Comparison of ENCODE assay signal across 1 cellular context in genomic region chrX:110318664-110318968, GRCh38.
TF ChIP-seq lines count a peak whose summit lies in the region.

No MANE protein-coding gene starts in this region.

TF ChIP-seq in GM23338, 12 proteins besides CTCF, POLR2A, EP300 and RAD21:
- TF ChIP-seq, protein P1, sequence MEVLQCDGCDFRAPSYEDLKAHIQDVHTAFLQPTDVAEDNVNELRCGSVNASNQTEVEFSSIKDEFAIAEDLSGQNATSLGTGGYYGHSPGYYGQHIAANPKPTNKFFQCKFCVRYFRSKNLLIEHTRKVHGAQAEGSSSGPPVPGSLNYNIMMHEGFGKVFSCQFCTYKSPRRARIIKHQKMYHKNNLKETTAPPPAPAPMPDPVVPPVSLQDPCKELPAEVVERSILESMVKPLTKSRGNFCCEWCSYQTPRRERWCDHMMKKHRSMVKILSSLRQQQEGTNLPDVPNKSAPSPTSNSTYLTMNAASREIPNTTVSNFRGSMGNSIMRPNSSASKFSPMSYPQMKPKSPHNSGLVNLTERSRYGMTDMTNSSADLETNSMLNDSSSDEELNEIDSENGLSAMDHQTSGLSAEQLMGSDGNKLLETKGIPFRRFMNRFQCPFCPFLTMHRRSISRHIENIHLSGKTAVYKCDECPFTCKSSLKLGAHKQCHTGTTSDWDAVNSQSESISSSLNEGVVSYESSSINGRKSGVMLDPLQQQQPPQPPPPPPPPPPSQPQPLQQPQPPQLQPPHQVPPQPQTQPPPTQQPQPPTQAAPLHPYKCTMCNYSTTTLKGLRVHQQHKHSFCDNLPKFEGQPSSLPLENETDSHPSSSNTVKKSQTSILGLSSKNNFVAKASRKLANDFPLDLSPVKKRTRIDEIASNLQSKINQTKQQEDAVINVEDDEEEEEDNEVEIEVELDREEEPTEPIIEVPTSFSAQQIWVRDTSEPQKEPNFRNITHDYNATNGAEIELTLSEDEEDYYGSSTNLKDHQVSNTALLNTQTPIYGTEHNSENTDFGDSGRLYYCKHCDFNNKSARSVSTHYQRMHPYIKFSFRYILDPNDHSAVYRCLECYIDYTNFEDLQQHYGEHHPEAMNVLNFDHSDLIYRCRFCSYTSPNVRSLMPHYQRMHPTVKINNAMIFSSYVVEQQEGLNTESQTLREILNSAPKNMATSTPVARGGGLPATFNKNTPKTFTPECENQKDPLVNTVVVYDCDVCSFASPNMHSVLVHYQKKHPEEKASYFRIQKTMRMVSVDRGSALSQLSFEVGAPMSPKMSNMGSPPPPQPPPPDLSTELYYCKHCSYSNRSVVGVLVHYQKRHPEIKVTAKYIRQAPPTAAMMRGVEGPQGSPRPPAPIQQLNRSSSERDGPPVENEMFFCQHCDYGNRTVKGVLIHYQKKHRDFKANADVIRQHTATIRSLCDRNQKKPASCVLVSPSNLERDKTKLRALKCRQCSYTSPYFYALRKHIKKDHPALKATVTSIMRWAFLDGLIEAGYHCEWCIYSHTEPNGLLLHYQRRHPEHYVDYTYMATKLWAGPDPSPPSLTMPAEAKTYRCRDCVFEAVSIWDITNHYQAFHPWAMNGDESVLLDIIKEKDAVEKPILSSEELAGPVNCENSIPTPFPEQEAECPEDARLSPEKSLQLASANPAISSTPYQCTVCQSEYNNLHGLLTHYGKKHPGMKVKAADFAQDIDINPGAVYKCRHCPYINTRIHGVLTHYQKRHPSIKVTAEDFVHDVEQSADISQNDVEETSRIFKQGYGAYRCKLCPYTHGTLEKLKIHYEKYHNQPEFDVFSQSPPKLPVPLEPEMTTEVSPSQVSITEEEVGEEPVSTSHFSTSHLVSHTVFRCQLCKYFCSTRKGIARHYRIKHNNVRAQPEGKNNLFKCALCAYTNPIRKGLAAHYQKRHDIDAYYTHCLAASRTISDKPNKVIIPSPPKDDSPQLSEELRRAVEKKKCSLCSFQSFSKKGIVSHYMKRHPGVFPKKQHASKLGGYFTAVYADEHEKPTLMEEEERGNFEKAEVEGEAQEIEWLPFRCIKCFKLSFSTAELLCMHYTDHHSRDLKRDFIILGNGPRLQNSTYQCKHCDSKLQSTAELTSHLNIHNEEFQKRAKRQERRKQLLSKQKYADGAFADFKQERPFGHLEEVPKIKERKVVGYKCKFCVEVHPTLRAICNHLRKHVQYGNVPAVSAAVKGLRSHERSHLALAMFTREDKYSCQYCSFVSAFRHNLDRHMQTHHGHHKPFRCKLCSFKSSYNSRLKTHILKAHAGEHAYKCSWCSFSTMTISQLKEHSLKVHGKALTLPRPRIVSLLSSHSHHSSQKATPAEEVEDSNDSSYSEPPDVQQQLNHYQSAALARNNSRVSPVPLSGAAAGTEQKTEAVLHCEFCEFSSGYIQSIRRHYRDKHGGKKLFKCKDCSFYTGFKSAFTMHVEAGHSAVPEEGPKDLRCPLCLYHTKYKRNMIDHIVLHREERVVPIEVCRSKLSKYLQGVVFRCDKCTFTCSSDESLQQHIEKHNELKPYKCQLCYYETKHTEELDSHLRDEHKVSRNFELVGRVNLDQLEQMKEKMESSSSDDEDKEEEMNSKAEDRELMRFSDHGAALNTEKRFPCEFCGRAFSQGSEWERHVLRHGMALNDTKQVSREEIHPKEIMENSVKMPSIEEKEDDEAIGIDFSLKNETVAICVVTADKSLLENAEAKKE (CRISPR knock-in tag; IDR thresholded peaks at IDR 0.05) = no peak
- TF ChIP-seq STAT1 (IDR thresholded peaks at IDR 0.05; ENCODE audit: unreplicated experiment) (no peak), ZNF114 (CRISPR knock-in tag; IDR thresholded peaks at IDR 0.05) (no peak), CREB1 (CRISPR knock-in tag; IDR thresholded peaks at IDR 0.05; ENCODE audit: low read depth) (no peak), NANOG (IDR thresholded peaks at IDR 0.05; ENCODE audit: borderline replicate concordance) (no peak)
